21 cellular contexts compared by ENCODE assay signal in the genomic region with DNA sequence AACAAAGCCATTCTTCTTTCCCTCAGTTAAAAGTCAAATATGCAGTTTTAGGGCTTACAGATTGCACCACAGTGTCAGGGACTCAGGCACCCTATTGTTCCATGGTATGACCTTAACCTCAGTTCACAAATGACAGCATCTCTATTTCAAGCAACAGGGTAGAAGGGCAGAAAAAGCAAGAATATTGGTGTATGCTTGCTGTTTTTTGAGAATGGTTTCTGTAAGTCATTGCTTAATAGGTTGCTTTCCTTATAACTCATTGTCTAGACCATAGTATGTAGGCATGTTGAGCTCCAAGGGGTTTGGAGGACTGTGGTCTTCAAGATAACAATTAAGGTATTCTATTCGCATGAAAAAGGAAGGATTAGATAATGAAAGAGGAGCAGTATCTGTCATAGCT.
DNase-seq lines count a peak whose midpoint lies in the region; ATAC-seq, FAIRE-seq and TF ChIP-seq lines count a peak whose summit lies in the region.
"Had no signal": no experiment of that assay in that cellular context is flagged by ENCODE, and none has a peak within 500 bp of the region (broad histone marks: within the 10 kb centered on the region; RNA-seq: fewer than 3 reads in every experiment).

No MANE protein-coding gene starts in this region.

- H2AK5ac ChIP-seq in H1 (ENCODE audit: low read depth, low read length) = no peak overlapping the region

- no peaks in the 10 kb centered on the region for H3K79me1 ChIP-seq in H1 (ENCODE audit: low read depth, low read length)

- no peaks in the 10 kb centered on the region for H3K23me2 ChIP-seq in H1 (ENCODE audit: low read depth, low read length)

- POLR2A ChIA-PET in H1 (lab: Charles Lee; ENCODE audit: partially characterized antibody) = no interaction called here

- no peak overlapping the region for H2BK120ac ChIP-seq in H1 (replicated peaks; ENCODE audit: low read depth, low read length)

- H3K36me3 ChIP-seq in H1 (ENCODE audit: control insufficient read depth in 2 of 4, insufficient read depth in 4 of 4, low read length in 3 of 4) = no peaks in the 10 kb centered on the region
- no peaks in the 10 kb centered on the region for H3K36me3 ChIP-seq in upper lobe of right lung
- H3K36me3 ChIP-seq: MG63 had no signal

- no peak overlapping the region for H3K14ac ChIP-seq in H1 (ENCODE audit: insufficient read length)

- no peaks in the 10 kb centered on the region for H3K4me1 Mint-ChIP-seq in T-helper 17 cell
- H3K4me1 Mint-ChIP-seq: CD4-positive, alpha-beta memory T cell had no signal

- no peak overlapping the region for H2BK20ac ChIP-seq in H1 (ENCODE audit: low read length)

- CTCF ChIA-PET in H1 (lab: Charles Lee; ENCODE audit: partially characterized antibody) = no interaction called here

- no peak overlapping the region for H3K4ac ChIP-seq in H1 (replicated peaks; ENCODE audit: insufficient read length, low read depth, low read length)

- no peak overlapping the region for H3K18ac ChIP-seq in H1 (ENCODE audit: extremely low read depth, low read length)

- TF ChIP-seq POLR2A in H1 (IDR thresholded peaks at IDR 0.05; ENCODE audit: control extremely low read depth in 1 of 2, low read depth in 2 of 2, low read length in 2 of 2) = no peak

- H2BK12ac ChIP-seq in H1 (ENCODE audit: low read depth, low read length) = no peak overlapping the region

- DNase-seq in COLO829 (ENCODE audit: low spot score) = peak; percentile 3
- peak; percentile 47 for DNase-seq in OCI-M1 (lab: John Stamatoyannopoulos, UW)
- no peak for DNase-seq in H1 (ENCODE audit: low read depth in 1 of 2, low spot score in 2 of 2)
- DNase-seq in myocyte (ENCODE audit: low read depth) = peak; percentile 39
- no peak for DNase-seq in T-helper 17 cell
- no peak for DNase-seq in activated CD8-positive, alpha-beta memory T cell treated with anti-CD3 and anti-CD28 coated beads, Interleukin-2, amount 50 U/mL, for 4 hours
- no peak for DNase-seq in upper lobe of right lung
- DNase-seq: 8988T; CD4-positive, alpha-beta memory T cell; DMS79; GOT3; HFFc6; IMR-90; Karpas-422; MG63; NCI-H1105; NCI-H187; NCI-H345; NCI-H526 treated with DMSO at 0.1 percent for 48 hours; SIG-M5 had no signal

- H3K4me2 ChIP-seq in H1 (ENCODE audit: insufficient read depth in 1 of 2, low read depth in 2 of 2, low read length in 2 of 2) = no peak overlapping the region; a peak in 1 of 4 replicates

- H3K27ac Mint-ChIP-seq in T-helper 17 cell = no peak overlapping the region
- H3K27ac Mint-ChIP-seq: CD4-positive, alpha-beta memory T cell; HFFc6 had no signal

- H4K8ac ChIP-seq in H1 (ENCODE audit: extremely low read depth, insufficient read depth, low read length) = no peak overlapping the region

- H4K20me1 ChIP-seq in H1 (replicated peaks in 1 of 2; ENCODE audit: control insufficient read depth in 1 of 2, insufficient read depth in 2 of 2, low read length in 2 of 2) = no peaks in the 10 kb centered on the region

- 88% methylated on average over 1 of the region's 1 CpG; no CpG with 5 or more reads in 1 of the 2 experiments for whole genome bisulfite sequencing in H1 (ENCODE audit: extremely low coverage in 1 of 2, insufficient coverage in 1 of 2, insufficient read length in 1 of 2, insufficient replicate concordance in 2 of 2, low coverage in 1 of 2, low lambda C conversion rate in 2 of 2, missing lambda C conversion rate in 1 of 2), 2 experiments

- ATAC-seq in T-helper 17 cell (no peak), GM18520 (IDR thresholded peaks at IDR 0.05; ENCODE audit: unreplicated experiment) (no peak), upper lobe of right lung (no peak)

- H2AFZ ChIP-seq in H1 (ENCODE audit: low read length) = no peak overlapping the region

- H3K27me3 Mint-ChIP-seq in T-helper 17 cell = no peaks in the 10 kb centered on the region
- H3K27me3 Mint-ChIP-seq: CD4-positive, alpha-beta memory T cell had no signal

- H3K4me3 ChIP-seq in H1 (ENCODE audit: extremely low read depth in 1 of 4, insufficient read depth in 2 of 4, low read depth in 3 of 4, low read length in 4 of 4) = no peak overlapping the region
- no peak overlapping the region for H3K4me3 ChIP-seq in upper lobe of right lung
- H3K4me3 ChIP-seq: MG63 had no signal

- TF ChIP-seq EP300 in H1 (IDR thresholded peaks at IDR 0.05; ENCODE audit: borderline replicate concordance in 1 of 2, low read depth in 2 of 2, low read length in 2 of 2) = no peak

- H3K36me3 Mint-ChIP-seq in T-helper 17 cell (ENCODE audit: low read depth) = no peaks in the 10 kb centered on the region
- H3K36me3 Mint-ChIP-seq: CD4-positive, alpha-beta memory T cell had no signal

- no peak overlapping the region for H4K91ac ChIP-seq in H1 (replicated peaks; ENCODE audit: insufficient read length, low read length)

- peak overlapping the region; percentile 24 for H4K5ac ChIP-seq in H1 (ENCODE audit: insufficient read length, low read depth, low read length)

- H2BK5ac ChIP-seq in H1 (ENCODE audit: low read depth, low read length) = no peak overlapping the region

- peak; percentile 80 for FAIRE-seq in H1 (lab: Jason Lieb, UNC)

- H3K4me1 ChIP-seq in H1 (replicated peaks in 1 of 4; ENCODE audit: control insufficient read depth in 3 of 4, insufficient read depth in 4 of 4, low read length in 3 of 4) (peaks cover 3 to 17% (median 10%) of the 10 kb centered on the region in 4 experiments), upper lobe of right lung (no peaks in the 10 kb centered on the region)

- no peak for TF ChIP-seq CTCF in H1 (IDR thresholded peaks at IDR 0.05; ENCODE audit: control extremely low read depth in 1 of 3, insufficient read depth in 1 of 3, low read depth in 1 of 3, low read length in 3 of 3)
- TF ChIP-seq CTCF in upper lobe of right lung (IDR thresholded peaks at IDR 0.05) = no peak

- TF ChIP-seq RAD21 in H1 (IDR thresholded peaks at IDR 0.05 in 1 of 2, conservative IDR thresholded peaks at IDR 0.05 in 1 of 2; ENCODE audit: low read depth in 2 of 2, low read length in 2 of 2) = no peak

- H3K56ac ChIP-seq in H1 (replicated peaks; ENCODE audit: insufficient read length, low read depth, low read length) = no peak overlapping the region

- no peaks in the 10 kb centered on the region for H3K27me3 ChIP-seq in H1 (replicated peaks in 1 of 4; ENCODE audit: control insufficient read depth in 3 of 4, extremely low read depth in 1 of 4, insufficient read depth in 3 of 4, low read length in 3 of 4)
- no peaks in the 10 kb centered on the region for H3K27me3 ChIP-seq in upper lobe of right lung
- H3K27me3 ChIP-seq: MG63 had no signal

- H3K79me2 ChIP-seq in H1 (ENCODE audit: control insufficient read depth in 1 of 2, insufficient read depth in 2 of 2, low read length in 2 of 2) = no peaks in the 10 kb centered on the region

- H3K27ac ChIP-seq in H1 (ENCODE audit: low read depth, low read length) (no peak overlapping the region), upper lobe of right lung (no peak overlapping the region)

- intact Hi-C loops in upper lobe of right lung (cut with DNase I) = no loop called here

- H3K9ac ChIP-seq in H1 (replicated peaks in 1 of 4; ENCODE audit: extremely low read depth in 1 of 4, low read depth in 3 of 4, low read length in 3 of 4) = no peak overlapping the region

- no peak overlapping the region for H2BK15ac ChIP-seq in H1 (ENCODE audit: low read length)

- no peak overlapping the region for H3K4me3 Mint-ChIP-seq in T-helper 17 cell
- H3K4me3 Mint-ChIP-seq: CD4-positive, alpha-beta memory T cell; HFFc6 had no signal

- no peaks in the 10 kb centered on the region for H3K9me3 ChIP-seq in H1 (ENCODE audit: insufficient read depth in 2 of 2, low read depth in 1 of 2, low read length in 1 of 2)
- H3K9me3 ChIP-seq in T-helper 17 cell (ENCODE audit: control insufficient read depth, low read length, poor library complexity, severe bottlenecking) = no peaks in the 10 kb centered on the region
- no peaks in the 10 kb centered on the region for H3K9me3 ChIP-seq in upper lobe of right lung
- H3K9me3 ChIP-seq: MG63 had no signal

- no peak overlapping the region for H3K23ac ChIP-seq in H1 (ENCODE audit: insufficient read length)

TF ChIP-seq in H1, 55 proteins besides CTCF, POLR2A, EP300 and RAD21:
- TF ChIP-seq FOSL1 (IDR thresholded peaks at IDR 0.05; ENCODE audit: insufficient read depth, low read depth, low read length) = no peak
- TF ChIP-seq CEBPB (IDR thresholded peaks at IDR 0.05; ENCODE audit: low read depth, low read length) = peak; percentile 61
- TF ChIP-seq RFX5 (IDR thresholded peaks at IDR 0.05; ENCODE audit: borderline replicate concordance, low read depth, low read length) = no peak

Comparison
In these comparisons a context has a peak if more than half of its experiments do, and no peak if none do; other contexts are left out.
1. DNase-seq: peak in COLO829 (single experiment), OCI-M1 (single experiment) and myocyte (single experiment); none in H1 (0 of 2), T-helper 17 cell (0 of 3), activated CD8-positive, alpha-beta memory T cell treated with anti-CD3 and anti-CD28 coated beads, Interleukin-2, amount 50 U/mL, for 4 hours (single experiment) and upper lobe of right lung (single experiment).